In the genomic region with DNA sequence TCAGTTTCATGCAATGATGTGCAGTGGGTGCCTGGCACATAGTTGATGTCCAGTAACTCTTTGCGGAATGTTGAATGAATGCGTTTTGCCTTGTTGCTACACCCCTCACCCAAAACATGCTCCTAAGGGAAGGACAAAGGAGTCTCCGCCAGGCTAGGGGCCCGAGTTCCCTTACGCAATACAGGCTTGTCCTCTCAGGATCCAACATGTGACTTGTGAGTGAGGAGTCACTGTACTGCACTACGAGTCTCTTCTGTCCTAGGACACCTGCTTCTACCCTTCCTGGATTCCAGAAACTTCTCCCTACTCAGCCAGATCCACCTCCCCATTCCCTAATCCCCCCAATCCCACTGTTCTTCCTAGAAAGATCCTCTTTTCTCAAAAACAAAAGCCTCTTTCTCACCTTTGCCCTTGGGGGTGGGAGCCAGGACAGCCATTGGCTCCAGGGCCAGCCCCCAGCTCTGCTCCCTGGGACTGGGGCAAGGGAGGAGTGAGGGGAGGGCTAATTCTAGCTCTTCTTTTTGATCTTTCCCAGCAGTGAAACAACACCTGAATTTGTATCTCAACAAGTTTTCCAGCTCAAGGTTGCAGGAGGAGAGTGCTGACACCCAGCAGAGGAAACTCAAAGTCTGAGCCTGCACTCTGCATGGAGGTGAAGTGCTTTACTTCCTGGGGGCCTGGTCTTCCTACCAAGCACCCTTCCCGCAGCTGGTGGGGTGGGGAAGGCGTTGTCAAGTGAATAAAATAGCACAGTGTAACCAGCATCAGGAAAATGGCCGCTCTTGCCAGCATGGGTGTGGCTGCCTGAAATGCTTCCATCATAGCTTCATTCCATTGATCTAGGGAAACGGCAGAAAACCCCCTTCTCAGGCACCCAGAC, we compare ENCODE assay signal across 32 cellular contexts. TPM values are rescaled to one million over a fixed set of nuclear protein-coding genes. Genes with fewer than 3 reads are reported as not detected.
DNase-seq lines count a peak whose midpoint lies in the region; ATAC-seq, FAIRE-seq and TF ChIP-seq lines count a peak whose summit lies in the region.
"Had no signal": no experiment of that assay in that cellular context is flagged by ENCODE, and none has a peak within 500 bp of the region (broad histone marks: within the 10 kb centered on the region; RNA-seq: fewer than 3 reads in every experiment).

No MANE protein-coding gene starts in this region.

- H3K27me3 ChIP-seq in BLaER1 = no peaks in the 10 kb centered on the region
- H3K27me3 ChIP-seq in K562 (ENCODE audit: control insufficient read depth in 2 of 2, insufficient read depth in 2 of 2, low read length in 2 of 2) = peaks cover 0 to 24% of the 10 kb centered on the region in 2 experiments; a peak in 3 of 5 replicates
- no peaks in the 10 kb centered on the region for H3K27me3 ChIP-seq in body of pancreas
- H3K27me3 ChIP-seq: suprapubic skin had no signal

- ATAC-seq in K562 = no peak
- ATAC-seq in body of pancreas = no peak
- ATAC-seq: lower lobe of right lung, psoas muscle had no signal

- no TSS peak for BruUV-seq in K562 (replicated peaks; lab: Mats Ljungman, UMichigan)

- no peak for FAIRE-seq in K562 (lab: Jason Lieb, UNC)
- FAIRE-seq: endothelial cell of umbilical vein, HTR-8/SVneo, kidney had no signal

- H3K9ac ChIP-seq in BLaER1 (no peak overlapping the region), K562 (ENCODE audit: insufficient read depth in 1 of 2, low read depth in 2 of 2, low read length in 2 of 2) (no peak overlapping the region)
- H3K9ac ChIP-seq: SK-N-SH had no signal

- no peaks in the 10 kb centered on the region for H3K36me3 Mint-ChIP-seq in T-helper 1 cell treated with Interleukin-12 subunit alpha and Interleukin-12 subunit beta and Interleukin-4 antibody, amounts not matched to agents 30 μg/mL and 1 μg/mL, for 36 hours (ENCODE audit: low read depth)
- H3K36me3 Mint-ChIP-seq: activated naive CD4-positive, alpha-beta T cell treated with anti-CD3 and anti-CD28 coated beads, Interleukin-2, amount 50 U/mL, for 72 hours had no signal

- no peak overlapping the region for H3K4me3 ChIP-seq in BLaER1
- no peak overlapping the region for H3K4me3 ChIP-seq in K562
- H3K4me3 ChIP-seq in body of pancreas = no peak overlapping the region
- H3K4me3 ChIP-seq: lower lobe of right lung, psoas muscle, suprapubic skin had no signal

- H3K4me2 ChIP-seq in BLaER1 (peak overlapping the region; percentile 60), K562 (ENCODE audit: insufficient read depth, low read length) (no peak overlapping the region)
- H3K4me2 ChIP-seq: SK-N-SH had no signal

- H3K27me3 Mint-ChIP-seq in T-helper 1 cell treated with Interleukin-12 subunit alpha and Interleukin-12 subunit beta and Interleukin-4 antibody, amounts not matched to agents 30 μg/mL and 1 μg/mL, for 36 hours (ENCODE audit: low read depth) = peaks cover 17% of the 10 kb centered on the region

- TF ChIP-seq RAD21 in K562 (CRISPR knock-in tag; conservative IDR thresholded peaks at IDR 0.05 in 1 of 2, IDR thresholded peaks at IDR 0.05 in 1 of 2) = no peak

- TF ChIP-seq POLR2A in K562 (conservative IDR thresholded peaks at IDR 0.05) = no peak
- TF ChIP-seq POLR2A in body of pancreas (IDR thresholded peaks at IDR 0.05) = no peak

- POLR2A ChIA-PET in K562 (lab: Yijun Ruan, JAX) = interaction anchor here (0.6 to 1.0 kb wide), 2 partner anchors 11 to 114 kb away, joined by 4 to 5 read pairs; no protein-coding TSS in a partner anchor

- peaks cover 40% of the 10 kb centered on the region for H3K4me1 Mint-ChIP-seq in T-helper 1 cell treated with Interleukin-12 subunit alpha and Interleukin-12 subunit beta and Interleukin-4 antibody, amounts not matched to agents 30 μg/mL and 1 μg/mL, for 36 hours (ENCODE audit: low read depth)

- H3K9me1 ChIP-seq in K562 (ENCODE audit: control insufficient read depth, insufficient read depth, low read length) = no peaks in the 10 kb centered on the region

- no peaks in the 10 kb centered on the region for H3K9me3 Mint-ChIP-seq in T-helper 1 cell treated with Interleukin-12 subunit alpha and Interleukin-12 subunit beta and Interleukin-4 antibody, amounts not matched to agents 30 μg/mL and 1 μg/mL, for 36 hours
- H3K9me3 Mint-ChIP-seq: activated B cell treated with CpG ODN at 0.5 μM for 24 hours; activated naive CD4-positive, alpha-beta T cell treated with anti-CD3 and anti-CD28 coated beads, Interleukin-2, amount 50 U/mL, for 72 hours; activated T-cell treated with anti-CD3 and anti-CD28 coated beads, Interleukin-2, amount 50 U/mL, for 72 hours; CD8-positive, alpha-beta memory T cell had no signal

- intact Hi-C loops in K562 (cut with micrococcal nuclease) (no loop called here), body of pancreas (cut with DNase I) (no loop called here)

- H3K27ac ChIP-seq in BLaER1 = no peak overlapping the region
- no peak overlapping the region for H3K27ac ChIP-seq in K562 (ENCODE audit: extremely low read depth, low read depth, low read length)
- H3K27ac ChIP-seq in body of pancreas = no peak overlapping the region
- H3K27ac ChIP-seq: lower lobe of right lung, psoas muscle, suprapubic skin had no signal

- H3K36me3 ChIP-seq in BLaER1 = no peaks in the 10 kb centered on the region
- no peaks in the 10 kb centered on the region for H3K36me3 ChIP-seq in K562 (ENCODE audit: control insufficient read depth, insufficient read depth, low read length)
- H3K36me3 ChIP-seq in body of pancreas (replicated peaks in 1 of 2; ENCODE audit: insufficient read depth in 1 of 2, low read depth in 2 of 2) = no peaks in the 10 kb centered on the region
- H3K36me3 ChIP-seq: lower lobe of right lung, suprapubic skin had no signal

- H3K9me3 ChIP-seq in BLaER1 (no peaks in the 10 kb centered on the region), K562 (replicated peaks; ENCODE audit: control insufficient read depth, insufficient read depth, low read depth, low read length) (no peaks in the 10 kb centered on the region), body of pancreas (no peaks in the 10 kb centered on the region)
- H3K9me3 ChIP-seq: lower lobe of right lung, psoas muscle, SK-N-SH, suprapubic skin had no signal

- H4K20me1 ChIP-seq in BLaER1 (no peaks in the 10 kb centered on the region; the same call in 1 of the 2 replicates), K562 (replicated peaks; ENCODE audit: control insufficient read depth, insufficient read depth, low read length) (no peaks in the 10 kb centered on the region)

- H3K79me2 ChIP-seq in K562 (ENCODE audit: control insufficient read depth, insufficient read depth, low read length) = no peaks in the 10 kb centered on the region

- CTCF ChIA-PET in K562 (lab: Yijun Ruan, JAX; ENCODE audit: low intra/inter-chr PET ratio) = no interaction called here

- H3K4me3 Mint-ChIP-seq in T-helper 1 cell treated with Interleukin-12 subunit alpha and Interleukin-12 subunit beta and Interleukin-4 antibody, amounts not matched to agents 30 μg/mL and 1 μg/mL, for 36 hours = no peak overlapping the region
- H3K4me3 Mint-ChIP-seq: activated B cell treated with CpG ODN at 0.5 μM for 24 hours; CD8-positive, alpha-beta memory T cell had no signal

- WGBS in K562 (ENCODE audit: insufficient coverage, low coverage, missing lambda C conversion rate) = 19% methylated on average over 9 of the region's 10 CpGs
- 76 to 86% methylated on average over 10 of the region's 10 CpGs for WGBS in body of pancreas, 2 donors

- H3K4me1 ChIP-seq in BLaER1 = peaks cover 36% of the 10 kb centered on the region
- H3K4me1 ChIP-seq in K562 (replicated peaks in 1 of 2; ENCODE audit: control insufficient read depth in 2 of 2, insufficient read depth in 2 of 2, low read length in 2 of 2) = peaks cover 0 to 7% of the 10 kb centered on the region in 2 experiments; a peak in 1 of 5 replicates
- H3K4me1 ChIP-seq in body of pancreas = peaks cover 19% of the 10 kb centered on the region
- H3K4me1 ChIP-seq: psoas muscle had no signal

- in situ Hi-C loops in K562 (cut with MboI) = no loop called here

- no peak overlapping the region for H2AFZ ChIP-seq in K562 (ENCODE audit: low read depth, low read length)

- H3K27ac Mint-ChIP-seq in T-helper 1 cell treated with Interleukin-12 subunit alpha and Interleukin-12 subunit beta and Interleukin-4 antibody, amounts not matched to agents 30 μg/mL and 1 μg/mL, for 36 hours = peak overlapping the region; percentile 68
- H3K27ac Mint-ChIP-seq: activated B cell treated with CpG ODN at 0.5 μM for 24 hours; activated T-cell treated with anti-CD3 and anti-CD28 coated beads, Interleukin-2, amount 50 U/mL, for 72 hours had no signal

- TF ChIP-seq CTCF in K562 (IDR thresholded peaks at IDR 0.05 in 2 of 3, conservative IDR thresholded peaks at IDR 0.05 in 1 of 3; ENCODE audit: insufficient read depth in 2 of 3, low read depth in 1 of 3, low read length in 3 of 3) (no peak), body of pancreas (IDR thresholded peaks at IDR 0.05) (no peak)

- no peak for TF ChIP-seq EP300 in K562 (IDR thresholded peaks at IDR 0.05; ENCODE audit: low read length)

- no peak for DNase-seq in T-helper 1 cell
- peak; percentile 14 for DNase-seq in MV-4-11 (lab: John Stamatoyannopoulos, UW)
- DNase-seq in K562 (ENCODE audit: extremely low read depth in 1 of 4, low spot score in 3 of 4) = no peak
- no peak for DNase-seq in body of pancreas
- no peak for DNase-seq in germinal center (ENCODE audit: low spot score)
- DNase-seq in NCI-H187 (lab: John Stamatoyannopoulos, UW) = no peak
- DNase-seq: 8988T; activated B cell treated with CpG ODN at 0.5 μM for 24 hours; CD8-positive, alpha-beta memory T cell; DMS153; kidney; lower lobe of right lung; NCI-H1105 treated with DMSO at 0.1 percent for 48 hours; NCI-H2081 treated with DMSO at 0.1 percent for 48 hours; NCI-H345; NCI-H774; SK-N-SH; T-helper 9 cell had no signal

RNA-seq across cellular contexts. Expression of gene OTUB2, which starts 3.4 kb away (rescaled TPM):
- 0.12 and 0.72 TPM in 2 replicates for total RNA-seq in K562 (2011; cell fraction: chromatin; rRNA removed; ENCODE audit: low replicate concordance)
- total RNA-seq in K562 (2011; cell fraction: nucleolus; rRNA removed) = 0.26 and 1.0 TPM in 2 replicates
- 0.22 and 0.38 TPM in 2 replicates for total RNA-seq in K562 (2011; cell fraction: nucleoplasm; rRNA removed)
- 0.23 and 0.24 TPM in 2 replicates for total RNA-seq in K562 (2014; rRNA removed)
- total RNA-seq in K562 (2014; rRNA removed; fragmentation: Illumina TruSeq; extraction: Trizol) = 0.07 and 0.35 TPM in 2 replicates
- 0.11 and 0.15 TPM in 2 replicates for total RNA-seq in K562 (2015; rRNA removed; fragmentation: Illumina TruSeq; extraction: Trizol)
- 0.31 and 0.34 TPM in 2 replicates for total RNA-seq in K562 (2021)
- 0.11 and 0.20 TPM in 2 replicates for polyA plus RNA-seq in K562 (2011; rRNA removed)
- polyA plus RNA-seq in K562 (2011; cell fraction: cytosol; rRNA removed) = 0.09 and 0.12 TPM in 2 replicates
- 0.18 and 0.33 TPM in 2 replicates for polyA plus RNA-seq in K562 (2011; cell fraction: nucleus; rRNA removed)
- polyA plus RNA-seq in K562 (2012) = 0.21 and 0.28 TPM in 2 replicates
- 0.15 and 0.21 TPM in 2 replicates for polyA plus RNA-seq in K562 (2014; fragmentation: Illumina TruSeq; extraction: Trizol)
- polyA plus RNA-seq in K562 (2014; fragmentation: Nextera tagmentation; extraction: Ambion mirVana) = under 1 TPM; 0.01 to 0.08 TPM
- polyA plus RNA-seq in K562 (2014; rRNA removed) = 0.08 and 0.26 TPM in 2 replicates
- 0.18 and 0.46 TPM in 2 replicates for polyA minus RNA-seq in K562 (2011; rRNA and poly(A)+ RNA removed)
- 0.67 TPM in 1 of 2 replicates, not detected in the other for polyA minus RNA-seq in K562 (2011; cell fraction: cytosol; rRNA and poly(A)+ RNA removed)
- 0.22 and 0.40 TPM in 2 replicates for polyA minus RNA-seq in K562 (2011; cell fraction: nucleus; rRNA and poly(A)+ RNA removed)
- 1 to 10 TPM in 1 of 2 donors, under 1 TPM in 1; 0.33 to 1.8 TPM for total RNA-seq in body of pancreas
- total RNA-seq: activated B cell treated with CpG ODN at 0.5 μM for 24 hours had no signal

RNA-seq across cellular contexts. Expression of gene CCDC197, which starts 25.7 kb away (rescaled TPM):
- total RNA-seq in K562 (2011; cell fraction: chromatin; rRNA removed; ENCODE audit: low replicate concordance) = not detected in 2 replicates
- total RNA-seq in K562 (2011; cell fraction: nucleolus; rRNA removed) = not detected in 2 replicates
- not detected in 2 replicates for total RNA-seq in K562 (2011; cell fraction: nucleoplasm; rRNA removed)
- total RNA-seq in K562 (2014; rRNA removed) = not detected in 2 replicates
- total RNA-seq in K562 (2014; rRNA removed; fragmentation: Illumina TruSeq; extraction: Trizol) = not detected in 2 replicates
- total RNA-seq in K562 (2015; rRNA removed; fragmentation: Illumina TruSeq; extraction: Trizol) = not detected in 2 replicates
- not detected in 2 replicates for total RNA-seq in K562 (2021)
- polyA plus RNA-seq in K562 (2011; rRNA removed) = not detected in 2 replicates
- not detected in 2 replicates for polyA plus RNA-seq in K562 (2011; cell fraction: cytosol; rRNA removed)
- polyA plus RNA-seq in K562 (2011; cell fraction: nucleus; rRNA removed) = not detected in 2 replicates
- not detected in 2 replicates for polyA plus RNA-seq in K562 (2012)
- polyA plus RNA-seq in K562 (2014; fragmentation: Illumina TruSeq; extraction: Trizol) = not detected in 2 replicates
- not detected for polyA plus RNA-seq in K562 (2014; fragmentation: Nextera tagmentation; extraction: Ambion mirVana)
- polyA plus RNA-seq in K562 (2014; rRNA removed) = not detected in 2 replicates
- polyA minus RNA-seq in K562 (2011; rRNA and poly(A)+ RNA removed) = not detected in 2 replicates
- polyA minus RNA-seq in K562 (2011; cell fraction: cytosol; rRNA and poly(A)+ RNA removed) = not detected in 2 replicates
- polyA minus RNA-seq in K562 (2011; cell fraction: nucleus; rRNA and poly(A)+ RNA removed) = not detected in 2 replicates
- total RNA-seq in body of pancreas = not detected
- total RNA-seq: activated B cell treated with CpG ODN at 0.5 μM for 24 hours; activated CD8-positive, alpha-beta memory T cell treated with anti-CD3 and anti-CD28 coated beads for 36 hours; CD8-positive, alpha-beta memory T cell; cerebellum; endothelial cell of umbilical vein; kidney; LHCN-M2; lower lobe of right lung; mucosa of gallbladder; skeletal muscle tissue; suprapubic skin; urinary bladder had no signal
- polyA plus RNA-seq: CD8-positive, alpha-beta memory T cell; endothelial cell of umbilical vein; SK-N-SH; urinary bladder had no signal

RNA-seq across cellular contexts. Expression of gene ASB2, which starts 46.4 kb away (rescaled TPM):
- not detected in 2 replicates for total RNA-seq in K562 (2011; cell fraction: chromatin; rRNA removed; ENCODE audit: low replicate concordance)
- not detected in 2 replicates for total RNA-seq in K562 (2011; cell fraction: nucleolus; rRNA removed)
- not detected in 2 replicates for total RNA-seq in K562 (2011; cell fraction: nucleoplasm; rRNA removed)
- total RNA-seq in K562 (2014; rRNA removed) (not detected in 2 replicates), K562 (2014; rRNA removed; fragmentation: Illumina TruSeq; extraction: Trizol) (not detected in 2 replicates), K562 (2015; rRNA removed; fragmentation: Illumina TruSeq; extraction: Trizol) (not detected in 2 replicates), K562 (2021) (not detected in 2 replicates), body of pancreas (1 to 10 TPM in 1 of 2 donors, under 1 TPM in 1; 0.33 to 7.0 TPM)
- polyA plus RNA-seq in K562 (2011; rRNA removed) (not detected in 2 replicates), K562 (2014; fragmentation: Illumina TruSeq; extraction: Trizol) (not detected in 2 replicates), K562 (2014; fragmentation: Nextera tagmentation; extraction: Ambion mirVana) (not detected), K562 (2014; rRNA removed) (not detected in 2 replicates)
- not detected in 2 replicates for polyA plus RNA-seq in K562 (2011; cell fraction: cytosol; rRNA removed)
- not detected in 2 replicates for polyA plus RNA-seq in K562 (2011; cell fraction: nucleus; rRNA removed)
- 0.12 TPM in 1 of 2 replicates, not detected in the other for polyA plus RNA-seq in K562 (2012)
- not detected in 2 replicates for polyA minus RNA-seq in K562 (2011; rRNA and poly(A)+ RNA removed)
- polyA minus RNA-seq in K562 (2011; cell fraction: cytosol; rRNA and poly(A)+ RNA removed) = not detected in 2 replicates
- not detected in 2 replicates for polyA minus RNA-seq in K562 (2011; cell fraction: nucleus; rRNA and poly(A)+ RNA removed)
- total RNA-seq: endothelial cell of umbilical vein had no signal
- polyA plus RNA-seq: endothelial cell of umbilical vein had no signal

RNA-seq across cellular contexts. Expression of gene DDX24, which starts 58.2 kb away (rescaled TPM):
- 39.3 and 70.0 TPM in 2 replicates for total RNA-seq in K562 (2011; cell fraction: chromatin; rRNA removed; ENCODE audit: low replicate concordance)
- total RNA-seq in K562 (2011; cell fraction: nucleolus; rRNA removed) = 36.2 TPM in 2 replicates
- total RNA-seq in K562 (2011; cell fraction: nucleoplasm; rRNA removed) = 33.4 and 34.7 TPM in 2 replicates
- 98.3 and 104 TPM in 2 replicates for total RNA-seq in K562 (2014; rRNA removed)
- 129 and 139 TPM in 2 replicates for total RNA-seq in K562 (2014; rRNA removed; fragmentation: Illumina TruSeq; extraction: Trizol)
- total RNA-seq in K562 (2015; rRNA removed; fragmentation: Illumina TruSeq; extraction: Trizol) = 122 and 125 TPM in 2 replicates
- total RNA-seq in K562 (2021) = 118 and 127 TPM in 2 replicates
- 95.7 and 98.6 TPM in 2 replicates for polyA plus RNA-seq in K562 (2011; rRNA removed)
- 61.5 and 65.0 TPM in 2 replicates for polyA plus RNA-seq in K562 (2011; cell fraction: cytosol; rRNA removed)
- 76.7 and 77.4 TPM in 2 replicates for polyA plus RNA-seq in K562 (2011; cell fraction: nucleus; rRNA removed)
- 67.1 and 89.1 TPM in 2 replicates for polyA plus RNA-seq in K562 (2012)
- polyA plus RNA-seq in K562 (2014; fragmentation: Illumina TruSeq; extraction: Trizol) = 139 and 175 TPM in 2 replicates
- polyA plus RNA-seq in K562 (2014; fragmentation: Nextera tagmentation; extraction: Ambion mirVana) = 100 to 1,000 TPM in 1 of 2 experiments, 10 to 100 TPM in 1; 95.1 to 136 TPM
- 67.4 and 82.4 TPM in 2 replicates for polyA plus RNA-seq in K562 (2014; rRNA removed)
- polyA minus RNA-seq in K562 (2011; rRNA and poly(A)+ RNA removed) = 102 and 114 TPM in 2 replicates
- polyA minus RNA-seq in K562 (2011; cell fraction: cytosol; rRNA and poly(A)+ RNA removed) = 32.5 and 54.1 TPM in 2 replicates
- polyA minus RNA-seq in K562 (2011; cell fraction: nucleus; rRNA and poly(A)+ RNA removed) = 28.8 and 48.1 TPM in 2 replicates
- 10 to 100 TPM; 48.0 to 95.6 TPM for total RNA-seq in body of pancreas

RNA-seq across cellular contexts. Expression of gene IFI27L1, which starts 58.3 kb away (rescaled TPM):
- 24.1 and 32.5 TPM in 2 replicates for total RNA-seq in K562 (2011; cell fraction: chromatin; rRNA removed; ENCODE audit: low replicate concordance)
- total RNA-seq in K562 (2011; cell fraction: nucleolus; rRNA removed) = 33.0 and 35.5 TPM in 2 replicates
- total RNA-seq in K562 (2011; cell fraction: nucleoplasm; rRNA removed) = 30.1 and 34.7 TPM in 2 replicates
- total RNA-seq in K562 (2014; rRNA removed) = 20.3 and 24.6 TPM in 2 replicates
- 13.8 and 19.7 TPM in 2 replicates for total RNA-seq in K562 (2014; rRNA removed; fragmentation: Illumina TruSeq; extraction: Trizol)
- total RNA-seq in K562 (2015; rRNA removed; fragmentation: Illumina TruSeq; extraction: Trizol) = 17.6 and 17.8 TPM in 2 replicates
- 20.2 and 23.8 TPM in 2 replicates for total RNA-seq in K562 (2021)
- 28.0 and 31.9 TPM in 2 replicates for polyA plus RNA-seq in K562 (2011; rRNA removed)
- polyA plus RNA-seq in K562 (2011; cell fraction: cytosol; rRNA removed) = 35.9 TPM in 2 replicates
- 50.2 and 57.1 TPM in 2 replicates for polyA plus RNA-seq in K562 (2011; cell fraction: nucleus; rRNA removed)
- polyA plus RNA-seq in K562 (2012) = 23.6 and 32.5 TPM in 2 replicates
- polyA plus RNA-seq in K562 (2014; fragmentation: Illumina TruSeq; extraction: Trizol) = 14.5 and 19.3 TPM in 2 replicates
- 10 to 100 TPM; 22.8 to 28.0 TPM for polyA plus RNA-seq in K562 (2014; fragmentation: Nextera tagmentation; extraction: Ambion mirVana)
- 25.0 and 25.6 TPM in 2 replicates for polyA plus RNA-seq in K562 (2014; rRNA removed)
- polyA minus RNA-seq in K562 (2011; rRNA and poly(A)+ RNA removed) = 4.8 and 7.3 TPM in 2 replicates
- 3.3 and 5.8 TPM in 2 replicates for polyA minus RNA-seq in K562 (2011; cell fraction: cytosol; rRNA and poly(A)+ RNA removed)
- 6.5 and 11.7 TPM in 2 replicates for polyA minus RNA-seq in K562 (2011; cell fraction: nucleus; rRNA and poly(A)+ RNA removed)
- 1 to 10 TPM; 3.4 to 5.6 TPM for total RNA-seq in body of pancreas
